In the genomic region with DNA sequence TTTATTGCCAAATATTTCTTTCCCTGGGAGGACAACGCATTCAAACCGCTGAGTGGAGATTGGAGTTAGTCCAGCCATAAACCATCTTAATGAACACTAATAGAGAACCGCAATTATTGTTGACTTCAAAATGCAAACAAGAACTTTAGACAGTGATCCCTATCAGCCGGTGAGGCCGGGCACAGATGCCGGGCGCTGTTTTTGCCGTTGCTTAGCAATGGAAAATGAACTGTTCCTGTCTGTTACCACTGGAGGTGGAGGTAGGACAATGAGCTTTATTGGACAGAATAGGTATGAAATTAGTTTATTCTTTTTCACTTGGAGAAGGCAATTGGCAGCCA, we compare ENCODE assay signal across 1 cellular context.
TF ChIP-seq lines count a peak whose summit lies in the region.

No MANE protein-coding gene starts in this region.

TF ChIP-seq in GM12878, 131 proteins besides CTCF, POLR2A, EP300 and RAD21 (continued from another document):
- TF ChIP-seq ZBTB4 (CRISPR knock-in tag; IDR thresholded peaks at IDR 0.05) (no peak), LARP7 (IDR thresholded peaks at IDR 0.05) (no peak), REST (IDR thresholded peaks at IDR 0.05; ENCODE audit: low read depth, low read length) (no peak), BHLHE40 (IDR thresholded peaks at IDR 0.05; ENCODE audit: borderline replicate concordance in 1 of 2, low read depth in 2 of 2, low read length in 1 of 2) (no peak), RBBP5 (conservative IDR thresholded peaks at IDR 0.05) (no peak), CHD4 (IDR thresholded peaks at IDR 0.05) (no peak), IRF4 (IDR thresholded peaks at IDR 0.05; ENCODE audit: low read depth, low read length) (no peak), HDAC2 (IDR thresholded peaks at IDR 0.05) (no peak), SREBF2 (IDR thresholded peaks at IDR 0.05; ENCODE audit: low read length) (no peak), EED (IDR thresholded peaks at IDR 0.05; ENCODE audit: low read depth) (no peak), IRF5 (IDR thresholded peaks at IDR 0.05; ENCODE audit: borderline replicate concordance) (no peak)
- TF ChIP-seq, protein P1, sequence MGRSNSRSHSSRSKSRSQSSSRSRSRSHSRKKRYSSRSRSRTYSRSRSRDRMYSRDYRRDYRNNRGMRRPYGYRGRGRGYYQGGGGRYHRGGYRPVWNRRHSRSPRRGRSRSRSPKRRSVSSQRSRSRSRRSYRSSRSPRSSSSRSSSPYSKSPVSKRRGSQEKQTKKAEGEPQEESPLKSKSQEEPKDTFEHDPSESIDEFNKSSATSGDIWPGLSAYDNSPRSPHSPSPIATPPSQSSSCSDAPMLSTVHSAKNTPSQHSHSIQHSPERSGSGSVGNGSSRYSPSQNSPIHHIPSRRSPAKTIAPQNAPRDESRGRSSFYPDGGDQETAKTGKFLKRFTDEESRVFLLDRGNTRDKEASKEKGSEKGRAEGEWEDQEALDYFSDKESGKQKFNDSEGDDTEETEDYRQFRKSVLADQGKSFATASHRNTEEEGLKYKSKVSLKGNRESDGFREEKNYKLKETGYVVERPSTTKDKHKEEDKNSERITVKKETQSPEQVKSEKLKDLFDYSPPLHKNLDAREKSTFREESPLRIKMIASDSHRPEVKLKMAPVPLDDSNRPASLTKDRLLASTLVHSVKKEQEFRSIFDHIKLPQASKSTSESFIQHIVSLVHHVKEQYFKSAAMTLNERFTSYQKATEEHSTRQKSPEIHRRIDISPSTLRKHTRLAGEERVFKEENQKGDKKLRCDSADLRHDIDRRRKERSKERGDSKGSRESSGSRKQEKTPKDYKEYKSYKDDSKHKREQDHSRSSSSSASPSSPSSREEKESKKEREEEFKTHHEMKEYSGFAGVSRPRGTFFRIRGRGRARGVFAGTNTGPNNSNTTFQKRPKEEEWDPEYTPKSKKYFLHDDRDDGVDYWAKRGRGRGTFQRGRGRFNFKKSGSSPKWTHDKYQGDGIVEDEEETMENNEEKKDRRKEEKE (IDR thresholded peaks at IDR 0.05), result no peak
- TF ChIP-seq, protein P2, sequence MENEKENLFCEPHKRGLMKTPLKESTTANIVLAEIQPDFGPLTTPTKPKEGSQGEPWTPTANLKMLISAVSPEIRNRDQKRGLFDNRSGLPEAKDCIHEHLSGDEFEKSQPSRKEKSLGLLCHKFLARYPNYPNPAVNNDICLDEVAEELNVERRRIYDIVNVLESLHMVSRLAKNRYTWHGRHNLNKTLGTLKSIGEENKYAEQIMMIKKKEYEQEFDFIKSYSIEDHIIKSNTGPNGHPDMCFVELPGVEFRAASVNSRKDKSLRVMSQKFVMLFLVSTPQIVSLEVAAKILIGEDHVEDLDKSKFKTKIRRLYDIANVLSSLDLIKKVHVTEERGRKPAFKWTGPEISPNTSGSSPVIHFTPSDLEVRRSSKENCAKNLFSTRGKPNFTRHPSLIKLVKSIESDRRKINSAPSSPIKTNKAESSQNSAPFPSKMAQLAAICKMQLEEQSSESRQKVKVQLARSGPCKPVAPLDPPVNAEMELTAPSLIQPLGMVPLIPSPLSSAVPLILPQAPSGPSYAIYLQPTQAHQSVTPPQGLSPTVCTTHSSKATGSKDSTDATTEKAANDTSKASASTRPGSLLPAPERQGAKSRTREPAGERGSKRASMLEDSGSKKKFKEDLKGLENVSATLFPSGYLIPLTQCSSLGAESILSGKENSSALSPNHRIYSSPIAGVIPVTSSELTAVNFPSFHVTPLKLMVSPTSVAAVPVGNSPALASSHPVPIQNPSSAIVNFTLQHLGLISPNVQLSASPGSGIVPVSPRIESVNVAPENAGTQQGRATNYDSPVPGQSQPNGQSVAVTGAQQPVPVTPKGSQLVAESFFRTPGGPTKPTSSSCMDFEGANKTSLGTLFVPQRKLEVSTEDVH (IDR thresholded peaks at IDR 0.05; ENCODE audit: low read depth, partially characterized antibody), result no peak
TF ChIP-seq in GM12878: peak in this region for 0.
